ENCODE assay signal across 1 cellular context in genomic region chr12:57148469-57149308, GRCh38.
TF ChIP-seq lines count a peak whose summit lies in the region.

No MANE protein-coding gene starts in this region.

TF ChIP-seq in HepG2, 621 proteins besides CTCF, POLR2A, EP300 and RAD21 (continued from another document and continues in another):
- no peak for TF ChIP-seq AKNA (CRISPR knock-in tag; IDR thresholded peaks at IDR 0.05; ENCODE audit: borderline replicate concordance)
- TF ChIP-seq HOXA5 (CRISPR knock-in tag; IDR thresholded peaks at IDR 0.05): no peak; the same call in 1 of the 2 replicates
- no peak for TF ChIP-seq BRF2 (CRISPR knock-in tag; IDR thresholded peaks at IDR 0.05)
- no peak for TF ChIP-seq ZNF713 (CRISPR knock-in tag; IDR thresholded peaks at IDR 0.05)
- no peak for TF ChIP-seq ZNF552 (CRISPR knock-in tag; IDR thresholded peaks at IDR 0.05; ENCODE audit: borderline replicate concordance)
- no peak for TF ChIP-seq ZNF326 (CRISPR knock-in tag; IDR thresholded peaks at IDR 0.05; ENCODE audit: borderline replicate concordance)
- TF ChIP-seq ZNF607 (CRISPR knock-in tag; IDR thresholded peaks at IDR 0.05; ENCODE audit: borderline replicate concordance): 0 out of 2 replicates have a peak, but pooled peaks have one; percentile 21
- TF ChIP-seq ZNF142 (CRISPR knock-in tag; IDR thresholded peaks at IDR 0.05): no peak
- no peak for TF ChIP-seq SMAD9 (CRISPR knock-in tag; IDR thresholded peaks at IDR 0.05)
- no peak for TF ChIP-seq FUBP1 (CRISPR knock-in tag; IDR thresholded peaks at IDR 0.05; ENCODE audit: borderline replicate concordance)
- TF ChIP-seq HMGXB3 (CRISPR knock-in tag; IDR thresholded peaks at IDR 0.05; ENCODE audit: borderline replicate concordance): no peak
- TF ChIP-seq FOSL1 (CRISPR knock-in tag; IDR thresholded peaks at IDR 0.05; ENCODE audit: borderline replicate concordance): no peak
- no peak for TF ChIP-seq MEIS2 (CRISPR knock-in tag; IDR thresholded peaks at IDR 0.05)
- peak; percentile 83 for TF ChIP-seq NCOA2 (CRISPR knock-in tag; IDR thresholded peaks at IDR 0.05)
- no peak for TF ChIP-seq SRSF1 (optimal IDR thresholded peaks at IDR 0.05; ENCODE audit: low read depth, low read length)
- no peak; the same call in 1 of the 2 replicates for TF ChIP-seq ZBTB33 (CRISPR knock-in tag; IDR thresholded peaks at IDR 0.05)
- no peak for TF ChIP-seq ZNF318 (CRISPR knock-in tag; IDR thresholded peaks at IDR 0.05)
- no peak for TF ChIP-seq GLI4 (CRISPR knock-in tag; IDR thresholded peaks at IDR 0.05; ENCODE audit: borderline replicate concordance)
- no peak for TF ChIP-seq ZFP37 (CRISPR knock-in tag; IDR thresholded peaks at IDR 0.05; ENCODE audit: borderline replicate concordance)
